In genomic region chr4:139018501-139018900, GRCh38 we compare ENCODE assay signal across 13 cellular contexts. TPM values are rescaled to one million over a fixed set of nuclear protein-coding genes. Genes with fewer than 3 reads are reported as not detected.
A peak's percentile ranks its signal among the peaks of the same experiment; 100 is the strongest.
DNase-seq lines count a peak whose midpoint lies in the region; ATAC-seq, FAIRE-seq and TF ChIP-seq lines count a peak whose summit lies in the region.
"Had no signal": no experiment of that assay in that cellular context is flagged by ENCODE, and none has a peak within 500 bp of the region (broad histone marks: within the 10 kb centered on the region; RNA-seq: fewer than 3 reads in every experiment).

No MANE protein-coding gene starts in this region.

- peaks cover 18% of the 10 kb centered on the region for H3K4me1 Mint-ChIP-seq in activated naive CD8-positive, alpha-beta T cell treated with anti-CD3 and anti-CD28 coated beads, Interleukin-2, amount 10 ng/mL, durations not matched to agents 7 days and 5 days

- H3K4me1 ChIP-seq in BLaER1 treated with 17β-estradiol and CSF1 and Interleukin-3, amounts not matched to agents 10 nM and 100 nM: peaks cover 43 to 72% (median 53%) of the 10 kb centered on the region in 10 experiments
- H3K4me1 ChIP-seq in HUES48 (ENCODE audit: control insufficient read depth, insufficient read depth, low read length) (peaks cover 57% of the 10 kb centered on the region), keratinocyte (ENCODE audit: control insufficient read depth, extremely low read depth, insufficient read depth, low read length) (peaks cover 34% of the 10 kb centered on the region)
- H3K4me1 ChIP-seq: colonic mucosa had no signal

- dilution Hi-C loops in keratinocyte (cut with MboI; ENCODE audit: extremely low pct_ligation_motif_present, low sequenced_read_pairs): no loop called here

- no peaks in the 10 kb centered on the region for H3K27me3 Mint-ChIP-seq in activated naive CD8-positive, alpha-beta T cell treated with anti-CD3 and anti-CD28 coated beads, Interleukin-2, amount 10 ng/mL, durations not matched to agents 7 days and 5 days

- H3K79me2 ChIP-seq in keratinocyte (ENCODE audit: control insufficient read depth, insufficient read depth, low read length): peaks cover 76% of the 10 kb centered on the region

- H3K9me3 Mint-ChIP-seq in activated naive CD8-positive, alpha-beta T cell treated with anti-CD3 and anti-CD28 coated beads, Interleukin-2, amount 10 ng/mL, durations not matched to agents 7 days and 5 days: no peaks in the 10 kb centered on the region

- peaks cover 7% of the 10 kb centered on the region for H3K9me1 ChIP-seq in keratinocyte (ENCODE audit: control insufficient read depth, extremely low read depth, insufficient read depth, low read length)

- peak overlapping the region in 8 of 11 experiments; percentile 5 to 41 (median 14); a peak in 9 of 22 replicates for H3K27ac ChIP-seq in BLaER1 treated with 17β-estradiol and CSF1 and Interleukin-3, amounts not matched to agents 10 nM and 100 nM
- peak overlapping the region; percentile 6 for H3K27ac ChIP-seq in HUES48 (ENCODE audit: low read depth, low read length)
- H3K27ac ChIP-seq in keratinocyte (ENCODE audit: control insufficient read depth, insufficient read depth, low read length): peak overlapping the region; percentile 31
- H3K27ac ChIP-seq: colonic mucosa had no signal

- H3K36me3 ChIP-seq in BLaER1 treated with 17β-estradiol and CSF1 and Interleukin-3, amounts not matched to agents 10 nM and 100 nM: peaks cover 0 to 48% (median 39%) of the 10 kb centered on the region in 11 experiments; a peak in 17 of 22 replicates
- H3K36me3 ChIP-seq in HUES48 (ENCODE audit: control insufficient read depth, insufficient read depth, low read length) (peaks cover 9% of the 10 kb centered on the region; the same call in 1 of the 2 replicates), keratinocyte (ENCODE audit: control insufficient read depth in 2 of 2, extremely low read depth in 1 of 2, insufficient read depth in 2 of 2, low read length in 2 of 2) (peaks cover 5% of the 10 kb centered on the region in 2 experiments)
- H3K36me3 ChIP-seq: colonic mucosa had no signal

- ATAC-seq in activated naive CD8-positive, alpha-beta T cell treated with anti-CD3 and anti-CD28 coated beads, Interleukin-2, amount 10 ng/mL, durations not matched to agents 7 days and 5 days (ENCODE audit: low read depth): no peak
- ATAC-seq: left lobe of liver, sciatic nerve had no signal

- peaks cover 12 to 79% (median 64%) of the 10 kb centered on the region in 11 experiments; a peak in 21 of 22 replicates for H4K20me1 ChIP-seq in BLaER1 treated with 17β-estradiol and CSF1 and Interleukin-3, amounts not matched to agents 10 nM and 100 nM
- peaks cover 11% of the 10 kb centered on the region for H4K20me1 ChIP-seq in keratinocyte (ENCODE audit: control insufficient read depth, extremely low read depth, insufficient read depth, low read length)

- DNase-seq in activated naive CD8-positive, alpha-beta T cell treated with anti-CD3 and anti-CD28 coated beads, Interleukin-2, amount 10 ng/mL, durations not matched to agents 7 days and 5 days: no peak
- DNase-seq in keratinocyte (ENCODE audit: low read depth, low spot score) (no peak), hypothalamus (lab: John Stamatoyannopoulos, UW) (no peak), SKM-1 (lab: John Stamatoyannopoulos, UW; ENCODE audit: unreplicated experiment) (no peak), GM13977 (ENCODE audit: low spot score) (no peak)
- no peak for DNase-seq in activated naive CD4-positive, alpha-beta T cell (lab: John Stamatoyannopoulos, UW)
- DNase-seq: activated CD4-positive, alpha-beta T cell treated with anti-CD3 and anti-CD28 coated beads for 48 hours; colonic mucosa; NCI-H1092 treated with DMSO at 0.1 percent for 48 hours had no signal

- peak overlapping the region; percentile 7 for H3K4me3 Mint-ChIP-seq in activated naive CD8-positive, alpha-beta T cell treated with anti-CD3 and anti-CD28 coated beads, Interleukin-2, amount 10 ng/mL, durations not matched to agents 7 days and 5 days

- POLR2A ChIA-PET in activated naive CD8-positive, alpha-beta T cell treated with anti-CD3 and anti-CD28 coated beads, Interleukin-2, amount 10 ng/mL, durations not matched to agents 7 days and 5 days (lab: Charles Lee): interaction anchor here (0.6 kb wide), 1 partner anchor 31 kb away, joined by 5 read pairs; no protein-coding TSS in a partner anchor

- peak overlapping the region in 7 of 11 experiments; percentile 0 to 96 (median 26); a peak in 6 of 22 replicates for H3K9ac ChIP-seq in BLaER1 treated with 17β-estradiol and CSF1 and Interleukin-3, amounts not matched to agents 10 nM and 100 nM
- no peak overlapping the region for H3K9ac ChIP-seq in HUES48 (ENCODE audit: low read depth, low read length)
- H3K9ac ChIP-seq in keratinocyte (ENCODE audit: control insufficient read depth, extremely low read depth, insufficient read depth, low read length): no peak overlapping the region

- H3K9me3 ChIP-seq in BLaER1 treated with 17β-estradiol and CSF1 and Interleukin-3, amounts not matched to agents 10 nM and 100 nM (replicated peaks in 1 of 11): no peaks in the 10 kb centered on the region
- H3K9me3 ChIP-seq in HUES48 (ENCODE audit: control insufficient read depth, insufficient read depth, low read length): no peaks in the 10 kb centered on the region
- H3K9me3 ChIP-seq in keratinocyte (ENCODE audit: control insufficient read depth, low read depth, low read length): no peaks in the 10 kb centered on the region
- H3K9me3 ChIP-seq: colonic mucosa had no signal

- in situ Hi-C loops in GM13977 (cut with MboI; ENCODE audit: low pct_unique_long_range_greater_than_20kb, low sequenced_read_pairs, unreplicated experiment): no loop called here

- no peaks in the 10 kb centered on the region for H3K27me3 ChIP-seq in BLaER1 treated with 17β-estradiol and CSF1 and Interleukin-3, amounts not matched to agents 10 nM and 100 nM
- H3K27me3 ChIP-seq in HUES48 (ENCODE audit: control insufficient read depth, insufficient read depth, low read length) (no peaks in the 10 kb centered on the region), keratinocyte (ENCODE audit: control insufficient read depth, extremely low read depth, insufficient read depth, low read length) (no peaks in the 10 kb centered on the region)
- H3K27me3 ChIP-seq: colonic mucosa had no signal

- H3K4me2 ChIP-seq in BLaER1 treated with 17β-estradiol and CSF1 and Interleukin-3, amounts not matched to agents 10 nM and 100 nM: peak overlapping the region; percentile 77 to 94 (median 84)
- peak overlapping the region; percentile 88 for H3K4me2 ChIP-seq in keratinocyte (ENCODE audit: control insufficient read depth, extremely low read depth, insufficient read depth, low read depth, low read length)

- no peak for FAIRE-seq in keratinocyte (lab: Jason Lieb, UNC)

- TF ChIP-seq CTCF in keratinocyte (optimal IDR thresholded peaks at IDR 0.05 in 1 of 3, IDR thresholded peaks at IDR 0.05 in 1 of 3, conservative IDR thresholded peaks at IDR 0.05 in 1 of 3; ENCODE audit: extremely low read depth in 1 of 3, insufficient read depth in 2 of 3, low read length in 3 of 3) (no peak), GM13977 (IDR thresholded peaks at IDR 0.05; ENCODE audit: extremely low read depth, insufficient read depth, missing control alignments) (no peak)

- peaks cover 6% of the 10 kb centered on the region for H3K36me3 Mint-ChIP-seq in activated naive CD8-positive, alpha-beta T cell treated with anti-CD3 and anti-CD28 coated beads, Interleukin-2, amount 10 ng/mL, durations not matched to agents 7 days and 5 days

- no peak overlapping the region for H3K27ac Mint-ChIP-seq in activated naive CD8-positive, alpha-beta T cell treated with anti-CD3 and anti-CD28 coated beads, Interleukin-2, amount 10 ng/mL, durations not matched to agents 7 days and 5 days

- no peak overlapping the region for H2AFZ ChIP-seq in keratinocyte (ENCODE audit: control insufficient read depth, low read length)

- H3K4me3 ChIP-seq in BLaER1 treated with 17β-estradiol and CSF1 and Interleukin-3, amounts not matched to agents 10 nM and 100 nM: peak overlapping the region in 9 of 10 experiments; percentile 0 to 97 (median 90); a peak in 10 of 20 replicates
- H3K4me3 ChIP-seq in HUES48 (ENCODE audit: low read depth, low read length): peak overlapping the region; percentile 45
- peak overlapping the region; percentile 32 to 63 (median 58) for H3K4me3 ChIP-seq in keratinocyte (ENCODE audit: control insufficient read depth in 2 of 3, extremely low read depth in 1 of 3, insufficient read depth in 2 of 3, low read depth in 1 of 3, low read length in 3 of 3)
- H3K4me3 ChIP-seq: colonic mucosa had no signal

RNA-seq across cellular contexts. Expression of gene NOCT, which starts 2.9 kb away (rescaled TPM):
- 1 to 10 TPM; 4.7 to 5.9 TPM for total RNA-seq in activated naive CD8-positive, alpha-beta T cell treated with anti-CD3 and anti-CD28 coated beads, Interleukin-2, amount 10 ng/mL, durations not matched to agents 7 days and 5 days
- polyA plus RNA-seq in keratinocyte: 12.6 to 25.9 TPM (median 14.0 TPM) in 3 replicates
- 7.3 TPM for polyA plus RNA-seq in keratinocyte (2011; ENCODE audit: low read depth)
- 12.0 and 18.6 TPM in 2 replicates for polyA plus RNA-seq in keratinocyte (2011; cell fraction: cytosol; rRNA removed)
- 34.7 and 42.0 TPM in 2 replicates for polyA plus RNA-seq in keratinocyte (2011; cell fraction: nucleus; rRNA removed)
- 23.3 and 40.5 TPM in 2 replicates for polyA plus RNA-seq in keratinocyte (2012; ENCODE audit: low replicate concordance)
- 47.5 to 94.3 TPM (median 49.5 TPM) in 3 replicates for polyA minus RNA-seq in keratinocyte
- polyA minus RNA-seq in keratinocyte (2011; cell fraction: cytosol; rRNA and poly(A)+ RNA removed): 51.2 TPM
- polyA minus RNA-seq in keratinocyte (2011; cell fraction: nucleus; rRNA and poly(A)+ RNA removed): 68.3 and 112 TPM in 2 replicates

Comparison
In these comparisons a context has a peak if more than half of its experiments do, and no peak if none do; other contexts are left out.
1. H3K9ac ChIP-seq: peak in BLaER1 treated with 17β-estradiol and CSF1 and Interleukin-3, amounts not matched to agents 10 nM and 100 nM (7 of 11); none in HUES48 (single experiment) and keratinocyte (single experiment).
2. Peak in every context shown above with its lines, with median percentiles within 50 percentile points of each other: H3K27ac ChIP-seq and H3K4me3 ChIP-seq.